ENCODE assay signal across 14 cellular contexts in genomic region chr2:100008960-100009359, GRCh38.
DNase-seq lines count a peak whose midpoint lies in the region; ATAC-seq and TF ChIP-seq lines count a peak whose summit lies in the region.
"Had no signal": no experiment of that assay in that cellular context is flagged by ENCODE, and none has a peak within 500 bp of the region (broad histone marks: within the 10 kb centered on the region; RNA-seq: fewer than 3 reads in every experiment).

No MANE protein-coding gene starts in this region.

- no peak for TF ChIP-seq CTCF in fibroblast of lung (conservative IDR thresholded peaks at IDR 0.05 in 1 of 2, IDR thresholded peaks at IDR 0.05 in 1 of 2; ENCODE audit: low read depth in 1 of 2, low read length in 2 of 2)
- TF ChIP-seq CTCF in stomach (IDR thresholded peaks at IDR 0.05) = no peak

- H3K27me3 ChIP-seq in fibroblast of lung (ENCODE audit: control insufficient read depth, insufficient read depth, low read length) = no peaks in the 10 kb centered on the region
- H3K27me3 ChIP-seq in stomach = no peaks in the 10 kb centered on the region
- H3K27me3 ChIP-seq: brain microvascular endothelial cell, tibial artery had no signal

- WGBS in stomach, 5 donors = 44 to 58% (median 45%) methylated on average over 2 of the region's 2 CpGs

- H3K36me3 ChIP-seq in fibroblast of lung (ENCODE audit: control insufficient read depth, insufficient read depth, low read length) (no peaks in the 10 kb centered on the region), stomach (peaks cover 0 to 19% (median 14%) of the 10 kb centered on the region in 4 donors)
- H3K36me3 ChIP-seq: brain microvascular endothelial cell had no signal

- H3K9ac ChIP-seq in fibroblast of lung (ENCODE audit: insufficient read depth, low read length) = no peak overlapping the region

- H4K20me1 ChIP-seq in fibroblast of lung (ENCODE audit: control insufficient read depth, extremely low read depth, insufficient read depth, low read length) = no peaks in the 10 kb centered on the region

- ATAC-seq in GM21528 (IDR thresholded peaks at IDR 0.05; ENCODE audit: low FRiP score, unreplicated experiment) = no peak

- no peak overlapping the region for H3K27ac ChIP-seq in fibroblast of lung (ENCODE audit: insufficient read depth, low read length)
- H3K27ac ChIP-seq in stomach = no peak overlapping the region
- H3K27ac ChIP-seq: brain microvascular endothelial cell, tibial artery had no signal

- no peak overlapping the region for H3K4me2 ChIP-seq in fibroblast of lung (ENCODE audit: extremely low read depth, insufficient read depth, low read length)

- H2AFZ ChIP-seq in fibroblast of lung (ENCODE audit: low read length) = no peak overlapping the region

- no peaks in the 10 kb centered on the region for H3K79me2 ChIP-seq in fibroblast of lung (ENCODE audit: control insufficient read depth, insufficient read depth, low read length)

- intact Hi-C loops in stomach (cut with DNase I; ENCODE audit: low total_unique reads) = no loop called here

- H3K9me3 ChIP-seq in fibroblast of lung (ENCODE audit: control insufficient read depth, insufficient read depth, low read depth, low read length) (no peaks in the 10 kb centered on the region), stomach (no peaks in the 10 kb centered on the region)
- H3K9me3 ChIP-seq: tibial artery had no signal

- H3K4me1 ChIP-seq in fibroblast of lung (ENCODE audit: control insufficient read depth, extremely low read depth, insufficient read depth, low read length) = peaks cover 15% of the 10 kb centered on the region
- peaks cover 0 to 41% (median 18%) of the 10 kb centered on the region in 4 donors for H3K4me1 ChIP-seq in stomach

- no peak overlapping the region for H3K4me3 ChIP-seq in fibroblast of lung (replicated peaks in 1 of 4; ENCODE audit: control extremely low read depth in 1 of 4, insufficient read depth in 1 of 4, low read depth in 3 of 4, low read length in 4 of 4)
- H3K4me3 ChIP-seq in stomach = no peak overlapping the region
- H3K4me3 ChIP-seq: skin epidermis, tibial artery had no signal

- TF ChIP-seq POLR2A in stomach (IDR thresholded peaks at IDR 0.05) = no peak
- no peak for TF ChIP-seq POLR2A in erythroblast (IDR thresholded peaks at IDR 0.05; ENCODE audit: low read length)

- DNase-seq in EH (ENCODE audit: low read depth) (peak; percentile 96), SIG-M5 (lab: John Stamatoyannopoulos, UW) (peak; percentile 57), fibroblast of lung (ENCODE audit: low read depth in 2 of 2) (peak; percentile 31 to 81), pons (ENCODE audit: low spot score) (peak; percentile 39), stomach (no peak), NCI-H226 (no peak), erythroblast (lab: John Stamatoyannopoulos, UW) (no peak)
- DNase-seq: activated CD4-positive, alpha-beta T cell treated with anti-CD3 and anti-CD28 coated beads, Interleukin-2, amount 10 ng/mL, durations not matched to agents 7 days and 5 days; brain microvascular endothelial cell; HCEC 1CT; NCI-H1436 treated with DMSO at 0.1 percent for 48 hours; tibial artery had no signal

- TF ChIP-seq EP300 in stomach (IDR thresholded peaks at IDR 0.05) = no peak

Comparison
In these comparisons a context has a peak if more than half of its experiments do, and no peak if none do; other contexts are left out.
1. DNase-seq: peak in EH (single experiment), SIG-M5 (single experiment), fibroblast of lung (2 of 2) and pons (single experiment); none in stomach (single experiment), NCI-H226 (single experiment) and erythroblast (0 of 2).